In the genomic region with DNA sequence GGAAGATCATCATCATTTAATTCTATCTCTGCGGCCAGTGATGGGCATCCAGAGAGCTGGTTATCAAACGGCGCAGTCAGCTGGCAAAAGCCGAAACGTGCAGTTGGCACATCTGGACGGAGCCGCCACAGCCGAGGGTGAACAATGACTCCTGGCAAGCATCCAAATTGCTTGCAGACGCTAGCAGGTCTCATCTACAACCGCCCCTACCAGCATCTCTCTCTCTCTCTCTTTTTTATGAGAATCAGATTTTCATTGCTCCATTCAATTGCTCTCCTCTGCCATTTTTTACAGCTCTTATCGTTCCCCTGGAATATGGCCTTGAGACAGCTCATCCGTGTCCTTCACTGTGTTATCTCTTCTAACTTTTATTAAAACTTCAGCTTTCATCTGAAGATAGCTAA, we compare ENCODE assay signal across 1 cellular context.
A peak's percentile ranks its signal among the peaks of the same experiment; 100 is the strongest.
TF ChIP-seq lines count a peak whose summit lies in the region.

No MANE protein-coding gene starts in this region.

TF ChIP-seq in HEK293, 187 proteins besides CTCF, POLR2A, EP300 and RAD21 (continued from another document and continues in another):
- TF ChIP-seq, protein P1, sequence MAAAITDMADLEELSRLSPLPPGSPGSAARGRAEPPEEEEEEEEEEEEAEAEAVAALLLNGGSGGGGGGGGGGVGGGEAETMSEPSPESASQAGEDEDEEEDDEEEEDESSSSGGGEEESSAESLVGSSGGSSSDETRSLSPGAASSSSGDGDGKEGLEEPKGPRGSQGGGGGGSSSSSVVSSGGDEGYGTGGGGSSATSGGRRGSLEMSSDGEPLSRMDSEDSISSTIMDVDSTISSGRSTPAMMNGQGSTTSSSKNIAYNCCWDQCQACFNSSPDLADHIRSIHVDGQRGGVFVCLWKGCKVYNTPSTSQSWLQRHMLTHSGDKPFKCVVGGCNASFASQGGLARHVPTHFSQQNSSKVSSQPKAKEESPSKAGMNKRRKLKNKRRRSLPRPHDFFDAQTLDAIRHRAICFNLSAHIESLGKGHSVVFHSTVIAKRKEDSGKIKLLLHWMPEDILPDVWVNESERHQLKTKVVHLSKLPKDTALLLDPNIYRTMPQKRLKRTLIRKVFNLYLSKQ (tag by site-specific recombination; IDR thresholded peaks at IDR 0.05; ENCODE audit: borderline replicate concordance) = no peak
- no peak for TF ChIP-seq ZNF239 (tag by site-specific recombination; IDR thresholded peaks at IDR 0.05)
- TF ChIP-seq, protein P2, sequence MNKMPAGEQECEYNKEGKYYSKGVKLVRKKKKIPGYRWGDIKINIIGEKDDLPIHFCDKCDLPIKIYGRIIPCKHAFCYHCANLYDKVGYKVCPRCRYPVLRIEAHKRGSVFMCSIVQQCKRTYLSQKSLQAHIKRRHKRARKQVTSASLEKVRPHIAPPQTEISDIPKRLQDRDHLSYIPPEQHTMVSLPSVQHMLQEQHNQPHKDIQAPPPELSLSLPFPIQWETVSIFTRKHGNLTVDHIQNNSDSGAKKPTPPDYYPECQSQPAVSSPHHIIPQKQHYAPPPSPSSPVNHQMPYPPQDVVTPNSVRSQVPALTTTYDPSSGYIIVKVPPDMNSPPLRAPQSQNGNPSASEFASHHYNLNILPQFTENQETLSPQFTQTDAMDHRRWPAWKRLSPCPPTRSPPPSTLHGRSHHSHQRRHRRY (tag by site-specific recombination; IDR thresholded peaks at IDR 0.05) = no peak
- TF ChIP-seq ZNF221 (tag by site-specific recombination; IDR thresholded peaks at IDR 0.05; ENCODE audit: borderline replicate concordance) = no peak
- TF ChIP-seq ZNF510 (tag by site-specific recombination; IDR thresholded peaks at IDR 0.05; ENCODE audit: insufficient replicate concordance) = no peak
- TF ChIP-seq, protein P3, sequence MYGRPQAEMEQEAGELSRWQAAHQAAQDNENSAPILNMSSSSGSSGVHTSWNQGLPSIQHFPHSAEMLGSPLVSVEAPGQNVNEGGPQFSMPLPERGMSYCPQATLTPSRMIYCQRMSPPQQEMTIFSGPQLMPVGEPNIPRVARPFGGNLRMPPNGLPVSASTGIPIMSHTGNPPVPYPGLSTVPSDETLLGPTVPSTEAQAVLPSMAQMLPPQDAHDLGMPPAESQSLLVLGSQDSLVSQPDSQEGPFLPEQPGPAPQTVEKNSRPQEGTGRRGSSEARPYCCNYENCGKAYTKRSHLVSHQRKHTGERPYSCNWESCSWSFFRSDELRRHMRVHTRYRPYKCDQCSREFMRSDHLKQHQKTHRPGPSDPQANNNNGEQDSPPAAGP (tag by site-specific recombination; IDR thresholded peaks at IDR 0.05) = no peak
- TF ChIP-seq, protein P4, sequence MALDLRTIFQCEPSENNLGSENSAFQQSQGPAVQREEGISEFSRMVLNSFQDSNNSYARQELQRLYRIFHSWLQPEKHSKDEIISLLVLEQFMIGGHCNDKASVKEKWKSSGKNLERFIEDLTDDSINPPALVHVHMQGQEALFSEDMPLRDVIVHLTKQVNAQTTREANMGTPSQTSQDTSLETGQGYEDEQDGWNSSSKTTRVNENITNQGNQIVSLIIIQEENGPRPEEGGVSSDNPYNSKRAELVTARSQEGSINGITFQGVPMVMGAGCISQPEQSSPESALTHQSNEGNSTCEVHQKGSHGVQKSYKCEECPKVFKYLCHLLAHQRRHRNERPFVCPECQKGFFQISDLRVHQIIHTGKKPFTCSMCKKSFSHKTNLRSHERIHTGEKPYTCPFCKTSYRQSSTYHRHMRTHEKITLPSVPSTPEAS (tag by site-specific recombination; IDR thresholded peaks at IDR 0.05) = no peak
- no peak for TF ChIP-seq ZNF184 (tag by site-specific recombination; IDR thresholded peaks at IDR 0.05)
- TF ChIP-seq, protein P5, sequence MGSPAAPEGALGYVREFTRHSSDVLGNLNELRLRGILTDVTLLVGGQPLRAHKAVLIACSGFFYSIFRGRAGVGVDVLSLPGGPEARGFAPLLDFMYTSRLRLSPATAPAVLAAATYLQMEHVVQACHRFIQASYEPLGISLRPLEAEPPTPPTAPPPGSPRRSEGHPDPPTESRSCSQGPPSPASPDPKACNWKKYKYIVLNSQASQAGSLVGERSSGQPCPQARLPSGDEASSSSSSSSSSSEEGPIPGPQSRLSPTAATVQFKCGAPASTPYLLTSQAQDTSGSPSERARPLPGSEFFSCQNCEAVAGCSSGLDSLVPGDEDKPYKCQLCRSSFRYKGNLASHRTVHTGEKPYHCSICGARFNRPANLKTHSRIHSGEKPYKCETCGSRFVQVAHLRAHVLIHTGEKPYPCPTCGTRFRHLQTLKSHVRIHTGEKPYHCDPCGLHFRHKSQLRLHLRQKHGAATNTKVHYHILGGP (tag by site-specific recombination; IDR thresholded peaks at IDR 0.05) = no peak
- TF ChIP-seq, protein P6, sequence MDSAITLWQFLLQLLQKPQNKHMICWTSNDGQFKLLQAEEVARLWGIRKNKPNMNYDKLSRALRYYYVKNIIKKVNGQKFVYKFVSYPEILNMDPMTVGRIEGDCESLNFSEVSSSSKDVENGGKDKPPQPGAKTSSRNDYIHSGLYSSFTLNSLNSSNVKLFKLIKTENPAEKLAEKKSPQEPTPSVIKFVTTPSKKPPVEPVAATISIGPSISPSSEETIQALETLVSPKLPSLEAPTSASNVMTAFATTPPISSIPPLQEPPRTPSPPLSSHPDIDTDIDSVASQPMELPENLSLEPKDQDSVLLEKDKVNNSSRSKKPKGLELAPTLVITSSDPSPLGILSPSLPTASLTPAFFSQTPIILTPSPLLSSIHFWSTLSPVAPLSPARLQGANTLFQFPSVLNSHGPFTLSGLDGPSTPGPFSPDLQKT (IDR thresholded peaks at IDR 0.05; ENCODE audit: borderline replicate concordance, low read depth, low read length) = no peak
- no peak for TF ChIP-seq SP7 (tag by site-specific recombination; IDR thresholded peaks at IDR 0.05)
- TF ChIP-seq FEZF1 (tag by site-specific recombination; IDR thresholded peaks at IDR 0.05) = peak; percentile 98
- TF ChIP-seq ZNF529 (tag by site-specific recombination; IDR thresholded peaks at IDR 0.05; ENCODE audit: insufficient replicate concordance) = no peak
- TF ChIP-seq ZBTB48 (tag by site-specific recombination; IDR thresholded peaks at IDR 0.05) = no peak
- TF ChIP-seq ZNF157 (tag by site-specific recombination; IDR thresholded peaks at IDR 0.05) = no peak
- no peak for TF ChIP-seq ZNF701 (tag by site-specific recombination; IDR thresholded peaks at IDR 0.05)
- TF ChIP-seq IKZF3 (tag by site-specific recombination; IDR thresholded peaks at IDR 0.05) = peak; percentile 60; the same call in 1 of the 2 replicates
- TF ChIP-seq ZBTB21 (tag by site-specific recombination; IDR thresholded peaks at IDR 0.05) = no peak
- TF ChIP-seq ZNF248 (tag by site-specific recombination; IDR thresholded peaks at IDR 0.05) = no peak
- TF ChIP-seq, protein P7, sequence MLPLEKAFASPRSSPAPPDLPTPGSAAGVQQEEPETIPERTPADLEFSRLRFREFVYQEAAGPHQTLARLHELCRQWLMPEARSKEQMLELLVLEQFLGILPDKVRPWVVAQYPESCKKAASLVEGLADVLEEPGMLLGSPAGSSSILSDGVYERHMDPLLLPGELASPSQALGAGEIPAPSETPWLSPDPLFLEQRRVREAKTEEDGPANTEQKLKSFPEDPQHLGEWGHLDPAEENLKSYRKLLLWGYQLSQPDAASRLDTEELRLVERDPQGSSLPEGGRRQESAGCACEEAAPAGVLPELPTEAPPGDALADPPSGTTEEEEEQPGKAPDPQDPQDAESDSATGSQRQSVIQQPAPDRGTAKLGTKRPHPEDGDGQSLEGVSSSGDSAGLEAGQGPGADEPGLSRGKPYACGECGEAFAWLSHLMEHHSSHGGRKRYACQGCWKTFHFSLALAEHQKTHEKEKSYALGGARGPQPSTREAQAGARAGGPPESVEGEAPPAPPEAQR (tag by site-specific recombination; IDR thresholded peaks at IDR 0.05) = no peak
- TF ChIP-seq ZNF274 (IDR thresholded peaks at IDR 0.05; ENCODE audit: low read length) = no peak
- TF ChIP-seq ZNF274 (tag by site-specific recombination; IDR thresholded peaks at IDR 0.05; ENCODE audit: borderline replicate concordance) = no peak
- peak; percentile 30; the same call in 1 of the 2 replicates for TF ChIP-seq SCRT1 (tag by site-specific recombination; IDR thresholded peaks at IDR 0.05; ENCODE audit: borderline replicate concordance)
- no peak for TF ChIP-seq ZNF791 (tag by site-specific recombination; IDR thresholded peaks at IDR 0.05)
- TF ChIP-seq ZNF211 (tag by site-specific recombination; IDR thresholded peaks at IDR 0.05; ENCODE audit: low read depth) = no peak
- no peak for TF ChIP-seq ZNF560 (tag by site-specific recombination; IDR thresholded peaks at IDR 0.05; ENCODE audit: borderline replicate concordance)
- TF ChIP-seq ZNF670 (tag by site-specific recombination; IDR thresholded peaks at IDR 0.05; ENCODE audit: low read depth) = no peak
- TF ChIP-seq SETDB1 (IDR thresholded peaks at IDR 0.05; ENCODE audit: insufficient read length, low read length) = no peak
- TF ChIP-seq SP2 (tag by site-specific recombination; IDR thresholded peaks at IDR 0.05) = no peak
- no peak for TF ChIP-seq ZNF416 (tag by site-specific recombination; IDR thresholded peaks at IDR 0.05)
- TF ChIP-seq ZNF677 (tag by site-specific recombination; IDR thresholded peaks at IDR 0.05) = no peak
- TF ChIP-seq ZNF19 (tag by site-specific recombination; IDR thresholded peaks at IDR 0.05; ENCODE audit: low read depth) = no peak
- peak; percentile 79 for TF ChIP-seq GFI1B (tag by site-specific recombination; IDR thresholded peaks at IDR 0.05)
- no peak for TF ChIP-seq ZNF404 (tag by site-specific recombination; IDR thresholded peaks at IDR 0.05)
- no peak for TF ChIP-seq MYNN (tag by site-specific recombination; IDR thresholded peaks at IDR 0.05; ENCODE audit: borderline replicate concordance)
- TF ChIP-seq, protein P8, sequence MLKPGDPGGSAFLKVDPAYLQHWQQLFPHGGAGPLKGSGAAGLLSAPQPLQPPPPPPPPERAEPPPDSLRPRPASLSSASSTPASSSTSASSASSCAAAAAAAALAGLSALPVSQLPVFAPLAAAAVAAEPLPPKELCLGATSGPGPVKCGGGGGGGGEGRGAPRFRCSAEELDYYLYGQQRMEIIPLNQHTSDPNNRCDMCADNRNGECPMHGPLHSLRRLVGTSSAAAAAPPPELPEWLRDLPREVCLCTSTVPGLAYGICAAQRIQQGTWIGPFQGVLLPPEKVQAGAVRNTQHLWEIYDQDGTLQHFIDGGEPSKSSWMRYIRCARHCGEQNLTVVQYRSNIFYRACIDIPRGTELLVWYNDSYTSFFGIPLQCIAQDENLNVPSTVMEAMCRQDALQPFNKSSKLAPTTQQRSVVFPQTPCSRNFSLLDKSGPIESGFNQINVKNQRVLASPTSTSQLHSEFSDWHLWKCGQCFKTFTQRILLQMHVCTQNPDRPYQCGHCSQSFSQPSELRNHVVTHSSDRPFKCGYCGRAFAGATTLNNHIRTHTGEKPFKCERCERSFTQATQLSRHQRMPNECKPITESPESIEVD (tag by site-specific recombination; IDR thresholded peaks at IDR 0.05) = peak; percentile 76
- no peak for TF ChIP-seq ZNF501 (tag by site-specific recombination; IDR thresholded peaks at IDR 0.05)
- TF ChIP-seq ZNF23 (tag by site-specific recombination; IDR thresholded peaks at IDR 0.05; ENCODE audit: borderline replicate concordance) = no peak
- TF ChIP-seq KLF7 (tag by site-specific recombination; IDR thresholded peaks at IDR 0.05; ENCODE audit: borderline replicate concordance) = peak; percentile 42; the same call in 1 of the 2 replicates
- TF ChIP-seq, protein P9, sequence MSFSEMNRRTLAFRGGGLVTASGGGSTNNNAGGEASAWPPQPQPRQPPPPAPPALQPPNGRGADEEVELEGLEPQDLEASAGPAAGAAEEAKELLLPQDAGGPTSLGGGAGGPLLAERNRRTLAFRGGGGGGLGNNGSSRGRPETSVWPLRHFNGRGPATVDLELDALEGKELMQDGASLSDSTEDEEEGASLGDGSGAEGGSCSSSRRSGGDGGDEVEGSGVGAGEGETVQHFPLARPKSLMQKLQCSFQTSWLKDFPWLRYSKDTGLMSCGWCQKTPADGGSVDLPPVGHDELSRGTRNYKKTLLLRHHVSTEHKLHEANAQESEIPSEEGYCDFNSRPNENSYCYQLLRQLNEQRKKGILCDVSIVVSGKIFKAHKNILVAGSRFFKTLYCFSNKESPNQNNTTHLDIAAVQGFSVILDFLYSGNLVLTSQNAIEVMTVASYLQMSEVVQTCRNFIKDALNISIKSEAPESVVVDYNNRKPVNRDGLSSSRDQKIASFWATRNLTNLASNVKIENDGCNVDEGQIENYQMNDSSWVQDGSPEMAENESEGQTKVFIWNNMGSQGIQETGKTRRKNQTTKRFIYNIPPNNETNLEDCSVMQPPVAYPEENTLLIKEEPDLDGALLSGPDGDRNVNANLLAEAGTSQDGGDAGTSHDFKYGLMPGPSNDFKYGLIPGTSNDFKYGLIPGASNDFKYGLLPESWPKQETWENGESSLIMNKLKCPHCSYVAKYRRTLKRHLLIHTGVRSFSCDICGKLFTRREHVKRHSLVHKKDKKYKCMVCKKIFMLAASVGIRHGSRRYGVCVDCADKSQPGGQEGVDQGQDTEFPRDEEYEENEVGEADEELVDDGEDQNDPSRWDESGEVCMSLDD (tag by site-specific recombination; IDR thresholded peaks at IDR 0.05) = no peak
- TF ChIP-seq TRIM28 (IDR thresholded peaks at IDR 0.05; ENCODE audit: borderline replicate concordance, low read length) = no peak
- TF ChIP-seq, protein P10, sequence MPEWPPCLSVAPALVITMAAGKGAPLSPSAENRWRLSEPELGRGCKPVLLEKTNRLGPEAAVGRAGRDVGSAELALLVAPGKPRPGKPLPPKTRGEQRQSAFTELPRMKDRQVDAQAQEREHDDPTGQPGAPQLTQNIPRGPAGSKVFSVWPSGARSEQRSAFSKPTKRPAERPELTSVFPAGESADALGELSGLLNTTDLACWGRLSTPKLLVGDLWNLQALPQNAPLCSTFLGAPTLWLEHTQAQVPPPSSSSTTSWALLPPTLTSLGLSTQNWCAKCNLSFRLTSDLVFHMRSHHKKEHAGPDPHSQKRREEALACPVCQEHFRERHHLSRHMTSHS (tag by site-specific recombination; IDR thresholded peaks at IDR 0.05) = no peak
- peak; percentile 44; the same call in 1 of the 2 replicates for TF ChIP-seq ZNF366 (tag by site-specific recombination; conservative IDR thresholded peaks at IDR 0.05)
- no peak for TF ChIP-seq ZNF664 (tag by site-specific recombination; IDR thresholded peaks at IDR 0.05)
